Comparison of ENCODE assay signal across 13 cellular contexts in genomic region chr13:99982741-99983400, GRCh38. TPM values are rescaled to one million over a fixed set of nuclear protein-coding genes. Genes with fewer than 3 reads are reported as not detected.
DNase-seq lines count a peak whose midpoint lies in the region; ATAC-seq and TF ChIP-seq lines count a peak whose summit lies in the region.
"Had no signal": no experiment of that assay in that cellular context is flagged by ENCODE, and none has a peak within 500 bp of the region (broad histone marks: within the 10 kb centered on the region; RNA-seq: fewer than 3 reads in every experiment).

No MANE protein-coding gene starts in this region.

- intact Hi-C loops in Panc1 (cut with micrococcal nuclease; ENCODE audit: unreplicated experiment) (loop anchor here (5.0 kb wide), 1 partner anchor 254 kb away; no protein-coding TSS in a partner anchor), esophagus squamous epithelium (cut with DNase I) (no loop called here)

- H3K4me3 ChIP-seq in Panc1 (ENCODE audit: low read depth in 2 of 2, low read length in 2 of 2), result peak overlapping the region; percentile 75 to 84
- peak overlapping the region in 2 of 4 donors; percentile 58 to 72 for H3K4me3 ChIP-seq in esophagus squamous epithelium

- H3K4me3 Mint-ChIP-seq in chondrocyte (ENCODE audit: unreplicated experiment) (peak overlapping the region; percentile 95), osteocyte (ENCODE audit: unreplicated experiment) (peak overlapping the region; percentile 95)

- peak; percentile 48 for DNase-seq in NCI-H2171 treated with DMSO at 0.1 percent for 48 hours (lab: John Stamatoyannopoulos, UW)
- DNase-seq in NCI-H2171 (lab: John Stamatoyannopoulos, UW), result no peak
- no peak for DNase-seq in Panc1 (ENCODE audit: low read depth, low spot score)
- DNase-seq in chondrocyte (ENCODE audit: low spot score), result no peak
- DNase-seq in osteocyte (ENCODE audit: extremely low spot score, unreplicated experiment), result no peak
- DNase-seq in esophagus squamous epithelium (lab: John Stamatoyannopoulos, UW), result no peak
- no peak for DNase-seq in DMS53 treated with DMSO at 0.1 percent for 48 hours (lab: John Stamatoyannopoulos, UW; ENCODE audit: unreplicated experiment)
- DNase-seq: BE2C had no signal

- no TSS peak for BruUV-seq in Panc1 (replicated peaks; lab: Mats Ljungman, UMichigan)

- in situ Hi-C loops in Panc1 (cut with HindIII; ENCODE audit: low pct_unique_long_range_greater_than_20kb, low sequenced_read_pairs), result no loop called here

- H3K36me3 Mint-ChIP-seq in chondrocyte (ENCODE audit: low read depth), result peaks cover 19% of the 10 kb centered on the region
- peaks cover 44% of the 10 kb centered on the region for H3K36me3 Mint-ChIP-seq in osteocyte (ENCODE audit: unreplicated experiment)

- peaks cover 19% of the 10 kb centered on the region for H3K4me1 ChIP-seq in Panc1 (ENCODE audit: control insufficient read depth, insufficient read depth, low read length)
- peaks cover 20 to 78% (median 34%) of the 10 kb centered on the region in 3 donors for H3K4me1 ChIP-seq in esophagus squamous epithelium
- H3K4me1 ChIP-seq: BE2C had no signal

- TF ChIP-seq POLR2A in esophagus squamous epithelium (IDR thresholded peaks at IDR 0.05), result no peak

- POLR2A ChIA-PET in Panc1 (lab: Charles Lee), result no interaction called here

- H3K27me3 ChIP-seq in Panc1 (ENCODE audit: control insufficient read depth, insufficient read depth, low read length) (no peaks in the 10 kb centered on the region), esophagus squamous epithelium (peaks cover 54 to 100% (median 75%) of the 10 kb centered on the region in 4 donors)

- no peak for TF ChIP-seq CTCF in Panc1 (IDR thresholded peaks at IDR 0.05)
- TF ChIP-seq CTCF in chondrocyte (IDR thresholded peaks at IDR 0.05), result no peak
- no peak for TF ChIP-seq CTCF in osteocyte (IDR thresholded peaks at IDR 0.05)
- no peak for TF ChIP-seq CTCF in esophagus squamous epithelium (IDR thresholded peaks at IDR 0.05)

- H3K27me3 Mint-ChIP-seq in chondrocyte (ENCODE audit: low read depth) (no peaks in the 10 kb centered on the region), osteocyte (ENCODE audit: unreplicated experiment) (no peaks in the 10 kb centered on the region)

- H3K36me3 ChIP-seq in Panc1 (ENCODE audit: control insufficient read depth, insufficient read depth, low read length) (peaks cover 3% of the 10 kb centered on the region; the same call in 1 of the 2 replicates), esophagus squamous epithelium (no peaks in the 10 kb centered on the region)
- H3K36me3 ChIP-seq: BE2C had no signal

- H3K9me3 Mint-ChIP-seq in chondrocyte (ENCODE audit: low read depth) (no peaks in the 10 kb centered on the region), osteocyte (ENCODE audit: unreplicated experiment) (no peaks in the 10 kb centered on the region)

- CTCF ChIA-PET in Panc1 (lab: Charles Lee), result interaction anchor here (0.6 to 0.7 kb wide), 2 partner anchors 229 to 252 kb away, joined by 3 to 6 read pairs; no protein-coding TSS in a partner anchor

- peak overlapping the region; percentile 92 for H3K27ac ChIP-seq in Panc1 (ENCODE audit: low read length)
- no peak overlapping the region for H3K27ac ChIP-seq in esophagus squamous epithelium
- H3K27ac ChIP-seq: SJSA1 had no signal

- H3K9me3 ChIP-seq in Panc1 (ENCODE audit: control insufficient read depth, insufficient read depth, low read depth, low read length) (no peaks in the 10 kb centered on the region), esophagus squamous epithelium (no peaks in the 10 kb centered on the region)
- H3K9me3 ChIP-seq: BE2C had no signal

- WGBS in esophagus squamous epithelium, 2 donors, result 15 to 22% methylated on average over 11 to 21 of the region's 41 CpGs

- H3K27ac Mint-ChIP-seq in chondrocyte (ENCODE audit: unreplicated experiment) (peak overlapping the region; percentile 99), osteocyte (ENCODE audit: unreplicated experiment) (peak overlapping the region; percentile 97)

- ATAC-seq in Panc1 (no peak), HG02678 (IDR thresholded peaks at IDR 0.05; ENCODE audit: unreplicated experiment) (no peak)

- H3K4me1 Mint-ChIP-seq in chondrocyte (ENCODE audit: low read depth) (peaks cover 36% of the 10 kb centered on the region), osteocyte (ENCODE audit: unreplicated experiment) (peaks cover 24% of the 10 kb centered on the region)

RNA-seq across cellular contexts. Expression of gene ZIC2, which starts 1.3 kb away (rescaled TPM):
- total RNA-seq in Panc1 (2021; ENCODE audit: unreplicated experiment), result 54.5 TPM
- 43.4 TPM for polyA plus RNA-seq in Panc1 (2012; ENCODE audit: insufficient read length)
- total RNA-seq in chondrocyte, result 26.4 to 55.8 TPM (median 30.6 TPM) in 3 replicates
- total RNA-seq in osteocyte, result 177 and 196 TPM in 2 replicates
- under 1 TPM in 1 of 4 donors, not detected in 3; under 0.01 TPM for total RNA-seq in esophagus squamous epithelium
- total RNA-seq: glomerular endothelial cell, LHCN-M2 had no signal

RNA-seq across cellular contexts. Expression of gene ZIC5, which starts 11.3 kb away (rescaled TPM):
- 5.2 TPM for total RNA-seq in Panc1 (2021; ENCODE audit: unreplicated experiment)
- 2.8 TPM for polyA plus RNA-seq in Panc1 (2012; ENCODE audit: insufficient read length)
- 2.7 to 5.8 TPM (median 3.1 TPM) in 3 replicates for total RNA-seq in chondrocyte
- 8.8 and 9.4 TPM in 2 replicates for total RNA-seq in osteocyte
- total RNA-seq in esophagus squamous epithelium, result not detected
- total RNA-seq: glomerular endothelial cell, LHCN-M2, SJSA1 had no signal
- polyA plus RNA-seq: adipose tissue had no signal

Comparison
In these comparisons a context has a peak if more than half of its experiments do, and no peak if none do; other contexts are left out.
1. RNA of gene ZIC2, which starts 1.3 kb away (total RNA-seq): 177 to 196 TPM in osteocyte, 54.5 TPM in Panc1 (single experiment) and 26.4 to 55.8 TPM in chondrocyte; under 0.01 TPM in esophagus squamous epithelium; every median in the first group is over 10 times any median in the second.